1 cellular context compared by ENCODE assay signal in the genomic region with DNA sequence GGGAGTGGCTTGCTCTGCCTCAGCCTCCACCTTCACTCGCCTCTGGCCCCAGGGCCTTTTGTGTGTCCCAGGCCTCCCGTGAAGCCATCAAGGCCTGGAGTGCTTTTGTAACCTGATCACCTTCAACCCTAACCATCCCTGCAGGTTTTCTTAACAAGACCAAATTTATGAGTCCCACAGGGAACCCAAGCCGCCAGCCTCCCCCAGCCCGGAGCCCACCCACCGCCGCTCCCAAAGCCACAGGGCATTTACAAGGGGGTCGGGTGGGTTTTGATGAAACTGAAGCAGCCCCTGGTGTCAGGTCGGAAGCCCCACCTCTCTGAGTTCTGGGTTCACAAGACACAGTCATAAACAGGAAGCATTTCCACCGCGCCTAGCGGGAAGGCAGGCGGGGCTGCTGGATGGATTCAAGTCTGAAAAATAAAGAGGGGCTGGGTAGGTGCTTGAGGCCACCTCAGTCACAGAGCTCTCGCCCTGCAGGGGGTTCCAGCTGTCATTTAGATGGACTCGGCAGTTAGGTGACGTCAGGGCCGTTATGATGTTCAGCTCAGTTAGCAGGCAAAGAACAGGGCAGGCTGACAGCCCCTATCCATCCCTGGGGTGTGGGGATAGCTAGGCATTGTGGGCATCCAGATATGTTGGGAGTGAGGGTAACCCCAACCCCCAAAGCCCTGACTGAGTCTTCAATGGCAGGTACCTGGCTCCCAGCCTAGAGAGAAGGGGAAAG.
TF ChIP-seq lines count a peak whose summit lies in the region.

No MANE protein-coding gene starts in this region.

TF ChIP-seq in WTC11, 78 proteins besides CTCF, POLR2A, EP300 and RAD21 (continued from another document):
- TF ChIP-seq, protein P1, sequence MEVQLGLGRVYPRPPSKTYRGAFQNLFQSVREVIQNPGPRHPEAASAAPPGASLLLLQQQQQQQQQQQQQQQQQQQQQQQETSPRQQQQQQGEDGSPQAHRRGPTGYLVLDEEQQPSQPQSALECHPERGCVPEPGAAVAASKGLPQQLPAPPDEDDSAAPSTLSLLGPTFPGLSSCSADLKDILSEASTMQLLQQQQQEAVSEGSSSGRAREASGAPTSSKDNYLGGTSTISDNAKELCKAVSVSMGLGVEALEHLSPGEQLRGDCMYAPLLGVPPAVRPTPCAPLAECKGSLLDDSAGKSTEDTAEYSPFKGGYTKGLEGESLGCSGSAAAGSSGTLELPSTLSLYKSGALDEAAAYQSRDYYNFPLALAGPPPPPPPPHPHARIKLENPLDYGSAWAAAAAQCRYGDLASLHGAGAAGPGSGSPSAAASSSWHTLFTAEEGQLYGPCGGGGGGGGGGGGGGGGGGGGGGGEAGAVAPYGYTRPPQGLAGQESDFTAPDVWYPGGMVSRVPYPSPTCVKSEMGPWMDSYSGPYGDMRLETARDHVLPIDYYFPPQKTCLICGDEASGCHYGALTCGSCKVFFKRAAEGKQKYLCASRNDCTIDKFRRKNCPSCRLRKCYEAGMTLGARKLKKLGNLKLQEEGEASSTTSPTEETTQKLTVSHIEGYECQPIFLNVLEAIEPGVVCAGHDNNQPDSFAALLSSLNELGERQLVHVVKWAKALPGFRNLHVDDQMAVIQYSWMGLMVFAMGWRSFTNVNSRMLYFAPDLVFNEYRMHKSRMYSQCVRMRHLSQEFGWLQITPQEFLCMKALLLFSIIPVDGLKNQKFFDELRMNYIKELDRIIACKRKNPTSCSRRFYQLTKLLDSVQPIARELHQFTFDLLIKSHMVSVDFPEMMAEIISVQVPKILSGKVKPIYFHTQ (CRISPR knock-in tag; IDR thresholded peaks at IDR 0.05) = no peak
- TF ChIP-seq TEAD1 (CRISPR knock-in tag; IDR thresholded peaks at IDR 0.05) = no peak
